11 cellular contexts compared by ENCODE assay signal in genomic region chr14:98137626-98138025, GRCh38.
DNase-seq lines count a peak whose midpoint lies in the region; ATAC-seq and TF ChIP-seq lines count a peak whose summit lies in the region.
"Had no signal": no experiment of that assay in that cellular context is flagged by ENCODE, and none has a peak within 500 bp of the region (broad histone marks: within the 10 kb centered on the region; RNA-seq: fewer than 3 reads in every experiment).

No MANE protein-coding gene starts in this region.

- H3K27me3 Mint-ChIP-seq in CD8-positive, alpha-beta memory T cell = no peaks in the 10 kb centered on the region
- H3K27me3 Mint-ChIP-seq in T-helper 2 cell treated with Interferon-gamma antibody and Interleukin-4, amounts not matched to agents 5 μg/mL and 100 μg/mL, for 36 hours (ENCODE audit: low read depth) = no peaks in the 10 kb centered on the region
- no peaks in the 10 kb centered on the region for H3K27me3 Mint-ChIP-seq in glutamatergic neuron (ENCODE audit: unreplicated experiment)

- intact Hi-C loops in A673 (cut with micrococcal nuclease; ENCODE audit: unreplicated experiment) = loop anchor here (5.0 kb wide), 1 partner anchor 160 kb away; no protein-coding TSS in a partner anchor

- BruUV-seq in A673 (replicated peaks; lab: Mats Ljungman, UMichigan) = no TSS peak

- H3K27ac ChIP-seq in A673 (ENCODE audit: low read depth, low read length, poor library complexity, severe bottlenecking) = no peak overlapping the region
- no peak overlapping the region for H3K27ac ChIP-seq in CD8-positive, alpha-beta memory T cell (ENCODE audit: low read depth, low read length)

- H3K4me1 Mint-ChIP-seq in CD8-positive, alpha-beta memory T cell = peaks cover 74 to 92% (median 87%) of the 10 kb centered on the region in 3 donors
- H3K4me1 Mint-ChIP-seq in T-helper 2 cell treated with Interferon-gamma antibody and Interleukin-4, amounts not matched to agents 5 μg/mL and 100 μg/mL, for 36 hours (ENCODE audit: low read depth) = peaks cover 67% of the 10 kb centered on the region
- H3K4me1 Mint-ChIP-seq in glutamatergic neuron (ENCODE audit: low read depth, unreplicated experiment) = peaks cover 10% of the 10 kb centered on the region

- H3K27me3 ChIP-seq in A673 (replicated peaks; ENCODE audit: insufficient read depth, low read depth, low read length, poor library complexity) (no peaks in the 10 kb centered on the region), BE2C (no peaks in the 10 kb centered on the region)
- H3K27me3 ChIP-seq in CD8-positive, alpha-beta memory T cell (ENCODE audit: insufficient read depth, low read length, poor library complexity, severe bottlenecking) = no peaks in the 10 kb centered on the region

- TF ChIP-seq CTCF in A673 (conservative IDR thresholded peaks at IDR 0.05; ENCODE audit: low read depth, low read length) (no peak), glutamatergic neuron (IDR thresholded peaks at IDR 0.05; ENCODE audit: partially characterized antibody, unreplicated experiment) (no peak), GM10266 (IDR thresholded peaks at IDR 0.05; ENCODE audit: control insufficient read depth, insufficient read depth, low read depth, missing control alignments) (no peak), BE2C (IDR thresholded peaks at IDR 0.05; ENCODE audit: low read depth, low read length) (no peak)

- peak overlapping the region; percentile 18 to 95 (median 82) for H3K27ac Mint-ChIP-seq in CD8-positive, alpha-beta memory T cell
- peak overlapping the region; percentile 75 for H3K27ac Mint-ChIP-seq in T-helper 2 cell treated with Interferon-gamma antibody and Interleukin-4, amounts not matched to agents 5 μg/mL and 100 μg/mL, for 36 hours
- peak overlapping the region; percentile 59 for H3K27ac Mint-ChIP-seq in glutamatergic neuron (ENCODE audit: unreplicated experiment)

- no peaks in the 10 kb centered on the region for H3K36me3 ChIP-seq in A673 (ENCODE audit: insufficient read depth, low read length, poor library complexity, severe bottlenecking)
- H3K36me3 ChIP-seq in CD8-positive, alpha-beta memory T cell (ENCODE audit: insufficient read depth, low read length) = no peaks in the 10 kb centered on the region
- H3K36me3 ChIP-seq in BE2C = no peaks in the 10 kb centered on the region

- no peaks in the 10 kb centered on the region for H3K9me3 Mint-ChIP-seq in CD8-positive, alpha-beta memory T cell
- no peaks in the 10 kb centered on the region for H3K9me3 Mint-ChIP-seq in T-helper 2 cell treated with Interferon-gamma antibody and Interleukin-4, amounts not matched to agents 5 μg/mL and 100 μg/mL, for 36 hours
- H3K9me3 Mint-ChIP-seq in glutamatergic neuron (ENCODE audit: unreplicated experiment) = peaks cover 4% of the 10 kb centered on the region

- no peak for ATAC-seq in HG02798 (IDR thresholded peaks at IDR 0.05; ENCODE audit: poor library complexity, unreplicated experiment)

- no peaks in the 10 kb centered on the region for H3K9me3 ChIP-seq in A673 (ENCODE audit: low read depth, low read length, poor library complexity, severe bottlenecking)
- H3K9me3 ChIP-seq in CD8-positive, alpha-beta memory T cell (ENCODE audit: low read length) = no peaks in the 10 kb centered on the region
- no peaks in the 10 kb centered on the region; the same call in 1 of the 2 replicates for H3K9me3 ChIP-seq in BE2C

- POLR2A ChIA-PET in A673 (lab: Charles Lee; ENCODE audit: low non-redundant PET) = interaction anchor here (0.7 kb wide), 1 partner anchor 957 kb away, joined by 4 read pairs; no protein-coding TSS in a partner anchor
- POLR2A ChIA-PET in CD8-positive, alpha-beta memory T cell (lab: Charles Lee) = interaction anchor here (0.6 to 1.1 kb wide), 3 partner anchors 36 to 608 kb away, joined by 3 to 4 read pairs (median 3); no protein-coding TSS in a partner anchor

- H3K36me3 Mint-ChIP-seq in CD8-positive, alpha-beta memory T cell = peaks cover 0 to under 1% (median 0%) of the 10 kb centered on the region in 3 donors
- no peaks in the 10 kb centered on the region for H3K36me3 Mint-ChIP-seq in T-helper 2 cell treated with Interferon-gamma antibody and Interleukin-4, amounts not matched to agents 5 μg/mL and 100 μg/mL, for 36 hours (ENCODE audit: low read depth)
- no peaks in the 10 kb centered on the region for H3K36me3 Mint-ChIP-seq in glutamatergic neuron (ENCODE audit: unreplicated experiment)

- DNase-seq in A673 (ENCODE audit: low spot score) = peak; percentile 60
- peak in 2 of 5 donors; percentile 15 to 60 for DNase-seq in CD8-positive, alpha-beta memory T cell
- no peak for DNase-seq in T-helper 2 cell treated with Interferon-gamma antibody and Interleukin-4, amounts not matched to agents 5 μg/mL and 100 μg/mL, for 36 hours (ENCODE audit: low spot score)
- DNase-seq in glutamatergic neuron = no peak
- no peak for DNase-seq in GM10266 (ENCODE audit: extremely low spot score)
- no peak for DNase-seq in BE2C
- no peak for DNase-seq in SW480 (ENCODE audit: low spot score)
- DNase-seq: activated CD4-positive, alpha-beta T cell treated with anti-CD3 and anti-CD28 coated beads, Interleukin-2, amount 50 U/mL, for 4 hours; stimulated activated CD4-positive, alpha-beta T cell treated with anti-CD3 and anti-CD28 coated beads, Interleukin-4, amount 100 ng/mL, for 1 hour; SW 1271 had no signal

- CTCF ChIA-PET in A673 (lab: Charles Lee) = interaction anchor here (0.6 to 0.7 kb wide), 3 partner anchors 118 to 1660 kb away, joined by 3 to 6 read pairs (median 4); no protein-coding TSS in a partner anchor
- CTCF ChIA-PET in CD8-positive, alpha-beta memory T cell (lab: Charles Lee) = interaction anchor here (0.7 to 7.3 kb wide), 15 partner anchors 8 to 1278 kb away, joined by 3 to 71 read pairs (median 5); partner anchors contain the start of gene BCL11B

- H3K4me1 ChIP-seq in A673 (ENCODE audit: insufficient read depth, low read length, poor library complexity, severe bottlenecking) = peaks cover 20% of the 10 kb centered on the region
- peaks cover 74% of the 10 kb centered on the region for H3K4me1 ChIP-seq in CD8-positive, alpha-beta memory T cell (ENCODE audit: insufficient read depth, low read length)
- H3K4me1 ChIP-seq in BE2C = no peaks in the 10 kb centered on the region

- H3K4me3 ChIP-seq in A673 (ENCODE audit: low read depth, low read length, poor library complexity, severe bottlenecking) = no peak overlapping the region
- H3K4me3 ChIP-seq in CD8-positive, alpha-beta memory T cell (ENCODE audit: low read length) = peak overlapping the region; percentile 37
- no peak overlapping the region for H3K4me3 ChIP-seq in BE2C (ENCODE audit: low read depth, low read length)

- peak overlapping the region; percentile 37 to 85 (median 74) for H3K4me3 Mint-ChIP-seq in CD8-positive, alpha-beta memory T cell
- H3K4me3 Mint-ChIP-seq in T-helper 2 cell treated with Interferon-gamma antibody and Interleukin-4, amounts not matched to agents 5 μg/mL and 100 μg/mL, for 36 hours = peak overlapping the region; percentile 82
- H3K4me3 Mint-ChIP-seq in glutamatergic neuron (ENCODE audit: unreplicated experiment) = peak overlapping the region; percentile 69
